In genomic region chr18:66043009-66043408, GRCh38 we compare ENCODE assay signal across 23 cellular contexts.
"Had no signal": no experiment of that assay in that cellular context is flagged by ENCODE, and none has a peak within 500 bp of the region (broad histone marks: within the 10 kb centered on the region; RNA-seq: fewer than 3 reads in every experiment).

No MANE protein-coding gene starts in this region.

- H3K9me3 ChIP-seq: suprapubic skin, testis, thoracic aorta, thyroid gland, tibial artery, tibial nerve, transverse colon, upper lobe of left lung, upper lobe of right lung, uterus, vagina had no signal

- H3K27ac ChIP-seq: stomach, suprapubic skin, testis, thoracic aorta, thyroid gland, tibial artery, tibial nerve, transverse colon, upper lobe of left lung, upper lobe of right lung, uterus, vagina had no signal

- DNase-seq: stimulated activated CD4-positive, alpha-beta T cell treated with anti-CD3 and anti-CD28 coated beads, Interleukin-2, amount 100 ng/mL, for 48 hours; stimulated activated CD4-positive, alpha-beta T cell treated with anti-CD3 and anti-CD28 coated beads, Interleukin-4, amount 100 ng/mL, for 1 hour; stimulated activated CD4-positive, alpha-beta T cell treated with anti-CD3 and anti-CD28 coated beads, Interleukin-4, amount 100 ng/mL, for 24 hours; stimulated activated CD4-positive, alpha-beta T cell treated with anti-CD3 and anti-CD28 coated beads, Interleukin-4, amount 100 ng/mL, for 4 hours; stimulated activated CD8-positive, alpha-beta memory T cell treated with anti-CD3 and anti-CD28 coated beads, Interleukin-4, amount 100 ng/mL, for 48 hours; stimulated activated naive B cell treated with anti-CD40 and anti-IgM and Interleukin-4, amounts not matched to agents 10 μg/mL and 1 μg/mL and 100 μg/mL, for 72 hours; stimulated activated naive CD4-positive, alpha-beta T cell; stimulated activated naive CD4-positive, alpha-beta T cell treated with Interleukin-2 at 50 U/mL for 16 hours; stimulated activated naive CD8-positive, alpha-beta T cell treated with anti-CD3 and anti-CD28 coated beads, Interleukin-15, amount 100 ng/mL, for 72 hours; stimulated activated naive CD8-positive, alpha-beta T cell treated with anti-CD3 and anti-CD28 coated beads, Interleukin-15, Interleukin-2, amounts not matched to agents 100 U/mL and 50 U/mL, for 24 hours; stomach; substantia nigra; testis; thyroid gland; tibial artery; transverse colon; upper lobe of left lung; upper lobe of right lung; uterus had no signal

- H3K4me1 ChIP-seq: stomach, suprapubic skin, testis, thyroid gland, tibial artery, tibial nerve, upper lobe of left lung, upper lobe of right lung, uterus, vagina had no signal

- H3K4me3 ChIP-seq: stomach, suprapubic skin, testis, thoracic aorta, thyroid gland, tibial artery, tibial nerve, transverse colon, upper lobe of left lung, upper lobe of right lung, uterus, vagina had no signal

- H3K36me3 ChIP-seq: stomach, suprapubic skin, thoracic aorta, thyroid gland, tibial artery, tibial nerve, transverse colon, upper lobe of left lung, upper lobe of right lung, uterus, vagina had no signal
